ENCODE assay signal across 8 cellular contexts in the genomic region with DNA sequence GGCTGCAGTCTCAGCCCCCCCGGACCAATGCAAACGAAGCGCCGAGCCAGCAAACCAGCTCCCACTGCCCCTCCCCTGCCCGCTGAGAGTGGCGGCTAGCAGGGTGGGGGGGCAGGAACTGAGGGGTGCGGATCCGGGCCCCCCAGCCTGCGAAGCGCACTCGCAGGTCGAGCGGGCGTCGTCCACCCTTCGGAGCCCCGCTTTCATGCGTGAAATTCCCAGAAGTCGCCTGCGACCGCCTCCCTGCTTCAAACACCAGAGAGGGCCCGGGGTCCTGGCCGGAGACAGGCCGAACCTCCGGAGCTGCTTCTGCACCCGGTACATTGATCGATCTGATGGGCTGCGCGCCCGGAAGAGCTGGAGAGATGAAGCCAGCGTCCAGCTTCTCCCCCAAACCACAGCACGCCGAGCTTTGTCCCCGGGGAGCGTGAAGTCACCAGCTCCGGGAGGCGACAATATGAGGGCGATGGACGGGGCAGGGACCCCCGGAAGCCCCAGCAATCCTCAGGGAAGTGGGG. TPM values are rescaled to one million over a fixed set of nuclear protein-coding genes. Genes with fewer than 3 reads are reported as not detected.
DNase-seq lines count a peak whose midpoint lies in the region; ATAC-seq and TF ChIP-seq lines count a peak whose summit lies in the region.

No MANE protein-coding gene starts in this region.

- H3K4me3 Mint-ChIP-seq in stimulated activated effector memory CD8-positive, alpha-beta T cell treated with anti-CD3 and anti-CD28 coated beads, Interleukin-12 subunit alpha, Interleukin-12 subunit beta, amount 100 ng/mL, for 72 hours = peak overlapping the region; percentile 88

- H3K36me3 Mint-ChIP-seq in stimulated activated effector memory CD8-positive, alpha-beta T cell treated with anti-CD3 and anti-CD28 coated beads, Interleukin-12 subunit alpha, Interleukin-12 subunit beta, amount 100 ng/mL, for 72 hours = peaks cover 33% of the 10 kb centered on the region

- H3K4me1 Mint-ChIP-seq in stimulated activated effector memory CD8-positive, alpha-beta T cell treated with anti-CD3 and anti-CD28 coated beads, Interleukin-12 subunit alpha, Interleukin-12 subunit beta, amount 100 ng/mL, for 72 hours = peaks cover 38% of the 10 kb centered on the region

- 0% methylated on average over 7 to 14 of the region's 40 CpGs for WGBS in lower leg skin, 2 donors

- peak overlapping the region; percentile 63 for H3K27ac Mint-ChIP-seq in stimulated activated effector memory CD8-positive, alpha-beta T cell treated with anti-CD3 and anti-CD28 coated beads, Interleukin-12 subunit alpha, Interleukin-12 subunit beta, amount 100 ng/mL, for 72 hours

- TF ChIP-seq CTCF in WI38 (IDR thresholded peaks at IDR 0.05; ENCODE audit: low read depth, low read length) (no peak), dorsolateral prefrontal cortex (IDR thresholded peaks at IDR 0.05 in 54 of 56, conservative IDR thresholded peaks at IDR 0.05 in 2 of 56; ENCODE audit: low read depth in 1 of 56, partially characterized antibody in 56 of 56) (no peak), lower leg skin (IDR thresholded peaks at IDR 0.05) (no peak)

- no peak for TF ChIP-seq POLR2A in lower leg skin (IDR thresholded peaks at IDR 0.05)

- intact Hi-C loops in dorsolateral prefrontal cortex (cut with DNase I) (loop anchor here (1.0 to 10.0 kb wide), 5 partner anchors 53 to 288 kb away; a partner anchor contains a TSS), lower leg skin (cut with DNase I; ENCODE audit: low total_unique reads) (loop anchor here (10.0 kb wide), 1 partner anchor 148 kb away; a partner anchor contains a TSS)

- no peaks in the 10 kb centered on the region for H3K27me3 ChIP-seq in dorsolateral prefrontal cortex

- DNase-seq in SKM-1 treated with dmso at 0.1 percent for 144 hours (lab: John Stamatoyannopoulos, UW; ENCODE audit: unreplicated experiment) (peak; percentile 64), SKM-1 (lab: John Stamatoyannopoulos, UW; ENCODE audit: unreplicated experiment) (no peak), NCI-H1092 treated with DMSO at 0.1 percent for 48 hours (lab: John Stamatoyannopoulos, UW) (peak; percentile 73), dorsolateral prefrontal cortex (peak; percentile 29 to 68 (median 53)), lower leg skin (ENCODE audit: low spot score in 2 of 2) (peak; percentile 30 to 90)
- DNase-seq in stimulated activated effector memory CD8-positive, alpha-beta T cell treated with anti-CD3 and anti-CD28 coated beads, Interleukin-12 subunit alpha, Interleukin-12 subunit beta, amount 100 ng/mL, for 72 hours (ENCODE audit: low spot score in 2 of 2) = peak in 1 of 2 donors; percentile 18

- ATAC-seq in stimulated activated effector memory CD8-positive, alpha-beta T cell treated with anti-CD3 and anti-CD28 coated beads, Interleukin-12 subunit alpha, Interleukin-12 subunit beta, amount 100 ng/mL, for 72 hours = peak; percentile 4
- ATAC-seq in HG03342 (IDR thresholded peaks at IDR 0.05; ENCODE audit: unreplicated experiment) = no peak

- H3K9me3 Mint-ChIP-seq in stimulated activated effector memory CD8-positive, alpha-beta T cell treated with anti-CD3 and anti-CD28 coated beads, Interleukin-12 subunit alpha, Interleukin-12 subunit beta, amount 100 ng/mL, for 72 hours = no peaks in the 10 kb centered on the region

- H3K27ac ChIP-seq in dorsolateral prefrontal cortex = peak overlapping the region; percentile 63 to 98 (median 94)

- H3K4me3 ChIP-seq in WI38 (ENCODE audit: low read depth, low read length) = peak overlapping the region; percentile 61
- H3K4me3 ChIP-seq in dorsolateral prefrontal cortex = peak overlapping the region; percentile 51 to 95 (median 79)
- H3K4me3 ChIP-seq in lower leg skin (ENCODE audit: low read depth, poor library complexity, severe bottlenecking) = peak overlapping the region; percentile 42

RNA-seq across cellular contexts. Expression of a gene that starts 0.6 kb away (rescaled TPM):
- total RNA-seq in dorsolateral prefrontal cortex (10 to 100 TPM; 15.7 to 39.3 (median 23.2) TPM), lower leg skin (10 to 100 TPM; 10.5 to 17.0 (median 13.0) TPM)

RNA-seq across cellular contexts. Expression of a gene that starts 52.6 kb away (rescaled TPM):
- 10 to 100 TPM; 27.5 to 88.4 (median 56.9) TPM for total RNA-seq in dorsolateral prefrontal cortex
- 10 to 100 TPM; 43.0 to 55.1 (median 48.7) TPM for total RNA-seq in lower leg skin

RNA-seq across cellular contexts. Expression of a gene that starts 54.5 kb away (rescaled TPM):
- total RNA-seq in dorsolateral prefrontal cortex (10 to 100 TPM; 30.3 to 94.4 (median 54.6) TPM), lower leg skin (100 to 1,000 TPM in 3 of 4 donors, 10 to 100 TPM in 1; 84.8 to 162 (median 120) TPM)
